In genomic region chr2:129757915-129758421, GRCh38 we compare ENCODE assay signal across 15 cellular contexts.
DNase-seq lines count a peak whose midpoint lies in the region; ATAC-seq and TF ChIP-seq lines count a peak whose summit lies in the region.
"Had no signal": no experiment of that assay in that cellular context is flagged by ENCODE, and none has a peak within 500 bp of the region (broad histone marks: within the 10 kb centered on the region; RNA-seq: fewer than 3 reads in every experiment).

No MANE protein-coding gene starts in this region.

- no peaks in the 10 kb centered on the region for H3K36me3 Mint-ChIP-seq in activated CD8-positive, alpha-beta T cell treated with anti-CD3 and anti-CD28 coated beads, Interleukin-2, amount 10 ng/mL, durations not matched to agents 7 days and 5 days (ENCODE audit: low read depth)

- no peak overlapping the region for H2AFZ ChIP-seq in ACC112 (ENCODE audit: low read length, unreplicated experiment)
- 0 out of 2 replicates have a peak overlapping the region, but pooled peaks have one; percentile 18 for H2AFZ ChIP-seq in PC-3 (ENCODE audit: low read length)
- peak overlapping the region; percentile 8 for H2AFZ ChIP-seq in neuron (ENCODE audit: low read depth, low read length)

- H3K9me2 ChIP-seq in PC-3 (replicated peaks; ENCODE audit: low read length): no peaks in the 10 kb centered on the region

- no peaks in the 10 kb centered on the region for H3K9me3 Mint-ChIP-seq in activated CD8-positive, alpha-beta T cell treated with anti-CD3 and anti-CD28 coated beads, Interleukin-2, amount 10 ng/mL, durations not matched to agents 7 days and 5 days (ENCODE audit: insufficient read depth)
- H3K9me3 Mint-ChIP-seq: activated T-cell treated with anti-CD3 and anti-CD28 coated beads, Interleukin-2, amount 50 U/mL, for 4 hours had no signal

- CTCF ChIA-PET in PC-3 (lab: Charles Lee): no interaction called here
- CTCF ChIA-PET in activated CD8-positive, alpha-beta T cell treated with anti-CD3 and anti-CD28 coated beads, Interleukin-2, amount 10 ng/mL, durations not matched to agents 7 days and 5 days (lab: Charles Lee): no interaction called here

- TF ChIP-seq CTCF in PC-3 (conservative IDR thresholded peaks at IDR 0.05; ENCODE audit: low read depth, low read length): no peak

- WGBS in right cardiac atrium: 35% methylated on average over 7 of the region's 7 CpGs

- no peaks in the 10 kb centered on the region for H3F3A ChIP-seq in PC-3 (ENCODE audit: low read length, unreplicated experiment)

- peak overlapping the region; percentile 49 for H3K4me2 ChIP-seq in PC-3 (ENCODE audit: low read length)

- intact Hi-C loops in PC-3 (cut with micrococcal nuclease): no loop called here
- intact Hi-C loops in right cardiac atrium (cut with DNase I): no loop called here

- H3K27me3 ChIP-seq in ACC112 (ENCODE audit: insufficient read depth, low read length): no peaks in the 10 kb centered on the region
- peaks cover 26% of the 10 kb centered on the region for H3K27me3 ChIP-seq in PC-3 (ENCODE audit: low read length)
- no peaks in the 10 kb centered on the region for H3K27me3 ChIP-seq in right cardiac atrium (ENCODE audit: control insufficient read depth, insufficient read depth)
- H3K27me3 ChIP-seq in neuron (ENCODE audit: insufficient read depth, low read length): no peaks in the 10 kb centered on the region

- H3K4me1 Mint-ChIP-seq in activated CD8-positive, alpha-beta T cell treated with anti-CD3 and anti-CD28 coated beads, Interleukin-2, amount 10 ng/mL, durations not matched to agents 7 days and 5 days (ENCODE audit: low read depth): no peaks in the 10 kb centered on the region

- H3K9me3 ChIP-seq in PC-3 (ENCODE audit: low read length): no peaks in the 10 kb centered on the region
- no peaks in the 10 kb centered on the region for H3K9me3 ChIP-seq in right cardiac atrium (ENCODE audit: control insufficient read depth, low read length)
- H3K9me3 ChIP-seq in neuron (ENCODE audit: low read length): peaks cover 2% of the 10 kb centered on the region

- H3K27ac ChIP-seq in ACC112 (ENCODE audit: low read depth, low read length) (no peak overlapping the region), PC-3 (ENCODE audit: low read length) (no peak overlapping the region), right cardiac atrium (ENCODE audit: low read length) (no peak overlapping the region)

- H3K27ac Mint-ChIP-seq in activated CD8-positive, alpha-beta T cell treated with anti-CD3 and anti-CD28 coated beads, Interleukin-2, amount 10 ng/mL, durations not matched to agents 7 days and 5 days: no peak overlapping the region

- BruUV-seq in PC-3 (replicated peaks; lab: Mats Ljungman, UMichigan): no TSS peak

- no peaks in the 10 kb centered on the region for H3K79me2 ChIP-seq in ACC112 (ENCODE audit: control insufficient read depth, insufficient read depth, low read length, unreplicated experiment)
- H3K79me2 ChIP-seq in PC-3 (ENCODE audit: low read length): no peaks in the 10 kb centered on the region

- POLR2A ChIA-PET in PC-3 (lab: Charles Lee; ENCODE audit: unreplicated experiment): no interaction called here
- POLR2A ChIA-PET in activated CD8-positive, alpha-beta T cell treated with anti-CD3 and anti-CD28 coated beads, Interleukin-2, amount 10 ng/mL, durations not matched to agents 7 days and 5 days (lab: Charles Lee): no interaction called here

- H3K4me1 ChIP-seq in ACC112 (ENCODE audit: control insufficient read depth, insufficient read depth, low read length, unreplicated experiment) (no peaks in the 10 kb centered on the region), PC-3 (ENCODE audit: insufficient read depth, low read length) (no peaks in the 10 kb centered on the region), right cardiac atrium (ENCODE audit: control insufficient read depth, insufficient read depth, low read length) (no peaks in the 10 kb centered on the region), neuron (ENCODE audit: insufficient read depth, low read length) (peaks cover 8% of the 10 kb centered on the region)

- H4K20me1 ChIP-seq in PC-3 (ENCODE audit: low read length): no peaks in the 10 kb centered on the region

- no peaks in the 10 kb centered on the region for H3K27me3 Mint-ChIP-seq in activated CD8-positive, alpha-beta T cell treated with anti-CD3 and anti-CD28 coated beads, Interleukin-2, amount 10 ng/mL, durations not matched to agents 7 days and 5 days (ENCODE audit: low read depth)

- H3K36me3 ChIP-seq in ACC112 (ENCODE audit: insufficient read depth, low read length) (no peaks in the 10 kb centered on the region), PC-3 (ENCODE audit: low read depth, low read length) (no peaks in the 10 kb centered on the region), neuron (ENCODE audit: insufficient read depth, low read length) (no peaks in the 10 kb centered on the region)

- DNase-seq in PC-3 (no peak), right cardiac atrium (peak in 1 of 3 donors; percentile 53), NCI-H1105 (lab: John Stamatoyannopoulos, UW) (no peak)
- DNase-seq in activated CD8-positive, alpha-beta T cell treated with anti-CD3 and anti-CD28 coated beads, Interleukin-2, amount 10 ng/mL, durations not matched to agents 7 days and 5 days: no peak
- DNase-seq: activated T-cell treated with anti-CD3 and anti-CD28 coated beads, Interleukin-2, amount 50 U/mL, for 4 hours; amniotic stem cell; DMS153; effector memory CD4-positive, alpha-beta T cell; NCI-H1694; NCI-H82 had no signal

- no peak overlapping the region for H3K9ac ChIP-seq in PC-3 (ENCODE audit: low read length)

- no peak overlapping the region for H3K4me3 Mint-ChIP-seq in activated CD8-positive, alpha-beta T cell treated with anti-CD3 and anti-CD28 coated beads, Interleukin-2, amount 10 ng/mL, durations not matched to agents 7 days and 5 days
- H3K4me3 Mint-ChIP-seq: activated T-cell treated with anti-CD3 and anti-CD28 coated beads, Interleukin-2, amount 50 U/mL, for 4 hours had no signal

- H3K4me3 ChIP-seq in ACC112 (ENCODE audit: low read depth, low read length) (peak overlapping the region; percentile 49; the same call in 1 of the 2 replicates), PC-3 (ENCODE audit: low read length) (peak overlapping the region; percentile 44; the same call in 1 of the 2 replicates), right cardiac atrium (ENCODE audit: low read length) (no peak overlapping the region), neuron (ENCODE audit: low read length) (no peak overlapping the region)
- H3K4me3 ChIP-seq: K562 had no signal

- no peak for ATAC-seq in PC-3
- peak; percentile 42 to 54 for ATAC-seq in right cardiac atrium
- ATAC-seq in activated CD8-positive, alpha-beta T cell treated with anti-CD3 and anti-CD28 coated beads, Interleukin-2, amount 10 ng/mL, durations not matched to agents 7 days and 5 days: no peak
- no peak for ATAC-seq in GM21717 (IDR thresholded peaks at IDR 0.05; ENCODE audit: unreplicated experiment)
- no peak for ATAC-seq in HG03460 (IDR thresholded peaks at IDR 0.05; ENCODE audit: unreplicated experiment)
- ATAC-seq: activated T-cell treated with anti-CD3 and anti-CD28 coated beads, Interleukin-2, amount 50 U/mL, for 4 hours; K562 had no signal

Comparison
In these comparisons a context has a peak if more than half of its experiments do, and no peak if none do; other contexts are left out.
1. H3K4me3 ChIP-seq: peak in ACC112 (single experiment) and PC-3 (single experiment); none in right cardiac atrium (single experiment) and neuron (single experiment).
2. ATAC-seq: peak in right cardiac atrium (2 of 2); none in PC-3 (single experiment), activated CD8-positive, alpha-beta T cell treated with anti-CD3 and anti-CD28 coated beads, Interleukin-2, amount 10 ng/mL, durations not matched to agents 7 days and 5 days (single experiment), GM21717 (single experiment) and HG03460 (single experiment).